17 cellular contexts compared by ENCODE assay signal in the genomic region with DNA sequence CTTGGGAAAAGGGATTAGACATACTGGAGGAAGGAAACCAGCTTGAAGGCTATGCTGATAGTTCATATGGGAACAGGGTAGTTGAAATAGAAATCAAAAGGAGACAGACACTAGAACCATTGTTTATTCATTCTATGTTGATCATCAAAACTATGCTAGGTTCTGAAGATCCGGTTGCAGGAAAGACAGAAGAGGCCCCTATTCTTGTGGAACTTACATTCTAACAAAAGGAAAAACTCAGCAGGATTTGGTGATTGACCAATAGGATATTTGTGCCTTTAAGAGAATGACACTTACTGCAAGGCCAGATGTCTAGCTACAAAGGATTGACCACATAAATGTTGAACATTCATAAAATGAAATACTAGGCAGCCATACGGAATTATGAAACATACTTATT.
A peak's percentile ranks its signal among the peaks of the same experiment; 100 is the strongest.
DNase-seq lines count a peak whose midpoint lies in the region; ATAC-seq and TF ChIP-seq lines count a peak whose summit lies in the region.
"Had no signal": no experiment of that assay in that cellular context is flagged by ENCODE, and none has a peak within 500 bp of the region (broad histone marks: within the 10 kb centered on the region; RNA-seq: fewer than 3 reads in every experiment).

No MANE protein-coding gene starts in this region.

- no peak for TF ChIP-seq EP300 in transverse colon (IDR thresholded peaks at IDR 0.05; ENCODE audit: low read depth)

- H3K36me3 ChIP-seq in heart right ventricle (no peaks in the 10 kb centered on the region), transverse colon (no peaks in the 10 kb centered on the region), right lobe of liver (no peaks in the 10 kb centered on the region)

- no peaks in the 10 kb centered on the region for H3K27me3 ChIP-seq in heart right ventricle
- no peaks in the 10 kb centered on the region for H3K27me3 ChIP-seq in transverse colon
- no peaks in the 10 kb centered on the region for H3K27me3 ChIP-seq in right lobe of liver

- no peaks in the 10 kb centered on the region for H3K36me3 Mint-ChIP-seq in chondrocyte (ENCODE audit: low read depth)
- H3K36me3 Mint-ChIP-seq: memory B cell had no signal

- ATAC-seq in heart right ventricle (no peak), Right ventricle myocardium inferior (no peak), right lobe of liver (no peak), GM19467 (IDR thresholded peaks at IDR 0.05; ENCODE audit: unreplicated experiment) (no peak)
- ATAC-seq: GM12878, HCT116, HepG2 had no signal

- peak overlapping the region in 8 of 10 donors; percentile 51 to 91 (median 81) for H3K27ac ChIP-seq in heart right ventricle
- H3K27ac ChIP-seq in transverse colon: peak overlapping the region; percentile 43 to 79 (median 64)
- no peak overlapping the region for H3K27ac ChIP-seq in right lobe of liver

- in situ Hi-C loops in transverse colon (cut with MboI; ENCODE audit: low pct_ligation_motif_present in 1 of 4, low pct_unique_long_range_greater_than_20kb in 1 of 4, low sequenced_read_pairs in 3 of 4): no loop called here

- WGBS in heart right ventricle, 2 donors: 47 to 51% methylated on average over 2 of the region's 2 CpGs
- 63 to 70% methylated on average over 2 of the region's 2 CpGs for WGBS in transverse colon (ENCODE audit: low coverage in 1 of 2), 2 donors
- 67% methylated on average over 1 of the region's 2 CpGs for WGBS in right lobe of liver (ENCODE audit: insufficient coverage, low coverage, low lambda C conversion rate, missing lambda C conversion rate)

- intact Hi-C loops in heart right ventricle (cut with DNase I): no loop called here
- intact Hi-C loops in Right ventricle myocardium inferior (cut with DNase I): loop anchor here (2.0 kb wide), 1 partner anchor 13 kb away; no protein-coding TSS in a partner anchor
- intact Hi-C loops in transverse colon (cut with DNase I; ENCODE audit: low total_unique reads): no loop called here
- intact Hi-C loops in right lobe of liver (cut with DNase I): no loop called here

- no peak overlapping the region for H3K4me3 ChIP-seq in heart right ventricle
- no peak overlapping the region for H3K4me3 ChIP-seq in transverse colon
- no peak overlapping the region for H3K4me3 ChIP-seq in right lobe of liver
- H3K4me3 ChIP-seq: GM12878 had no signal

- peak overlapping the region; percentile 98 for H3K27ac Mint-ChIP-seq in chondrocyte (ENCODE audit: unreplicated experiment)
- H3K27ac Mint-ChIP-seq: memory B cell had no signal

- peaks cover 53% of the 10 kb centered on the region for H3K4me1 Mint-ChIP-seq in chondrocyte (ENCODE audit: low read depth)
- H3K4me1 Mint-ChIP-seq: memory B cell had no signal

- H3K4me1 ChIP-seq in heart right ventricle: peaks cover 3 to 55% (median 23%) of the 10 kb centered on the region in 9 donors
- H3K4me1 ChIP-seq in transverse colon: peaks cover 0 to 4% (median 0%) of the 10 kb centered on the region in 4 donors
- peaks cover 0 to 15% (median 0%) of the 10 kb centered on the region in 4 donors for H3K4me1 ChIP-seq in right lobe of liver

- TF ChIP-seq CTCF in heart right ventricle (IDR thresholded peaks at IDR 0.05) (no peak), chondrocyte (IDR thresholded peaks at IDR 0.05) (no peak), transverse colon (IDR thresholded peaks at IDR 0.05) (no peak), right lobe of liver (IDR thresholded peaks at IDR 0.05) (no peak)

- H3K9me3 ChIP-seq in heart right ventricle (no peaks in the 10 kb centered on the region), transverse colon (no peaks in the 10 kb centered on the region), right lobe of liver (no peaks in the 10 kb centered on the region)

- no peaks in the 10 kb centered on the region for H3K9me3 Mint-ChIP-seq in chondrocyte (ENCODE audit: low read depth)
- H3K9me3 Mint-ChIP-seq: memory B cell had no signal

- H3K4me3 Mint-ChIP-seq in chondrocyte (ENCODE audit: unreplicated experiment): no peak overlapping the region
- H3K4me3 Mint-ChIP-seq: memory B cell had no signal

- DNase-seq in heart right ventricle (no peak), Right ventricle myocardium inferior (ENCODE audit: missing footprints) (no peak), chondrocyte (ENCODE audit: low spot score) (no peak), medulla oblongata (ENCODE audit: extremely low spot score) (peak; percentile 67), transverse colon (no peak), right lobe of liver (no peak)
- DNase-seq in activated T-cell treated with anti-CD3 and anti-CD28 coated beads, Interleukin-2, amount 50 U/mL, for 48 hours: no peak
- DNase-seq: activated CD4-positive, alpha-beta T cell treated with anti-CD3 and anti-CD28 coated beads, Interleukin-2, amount 50 U/mL, for 4 hours; activated naive CD4-positive, alpha-beta T cell; cortex of kidney; DMS79; NCI-H82 had no signal

- TF ChIP-seq POLR2A in transverse colon (IDR thresholded peaks at IDR 0.05) (no peak), right lobe of liver (IDR thresholded peaks at IDR 0.05) (no peak)

- H3K27me3 Mint-ChIP-seq in chondrocyte (ENCODE audit: low read depth): no peaks in the 10 kb centered on the region
- H3K27me3 Mint-ChIP-seq: memory B cell had no signal

Comparison
In these comparisons a context has a peak if more than half of its experiments do, and no peak if none do; other contexts are left out.
1. H3K27ac ChIP-seq: peak in heart right ventricle (8 of 10) and transverse colon (4 of 4); none in right lobe of liver (0 of 3).